ENCODE assay signal across 8 cellular contexts in the genomic region with DNA sequence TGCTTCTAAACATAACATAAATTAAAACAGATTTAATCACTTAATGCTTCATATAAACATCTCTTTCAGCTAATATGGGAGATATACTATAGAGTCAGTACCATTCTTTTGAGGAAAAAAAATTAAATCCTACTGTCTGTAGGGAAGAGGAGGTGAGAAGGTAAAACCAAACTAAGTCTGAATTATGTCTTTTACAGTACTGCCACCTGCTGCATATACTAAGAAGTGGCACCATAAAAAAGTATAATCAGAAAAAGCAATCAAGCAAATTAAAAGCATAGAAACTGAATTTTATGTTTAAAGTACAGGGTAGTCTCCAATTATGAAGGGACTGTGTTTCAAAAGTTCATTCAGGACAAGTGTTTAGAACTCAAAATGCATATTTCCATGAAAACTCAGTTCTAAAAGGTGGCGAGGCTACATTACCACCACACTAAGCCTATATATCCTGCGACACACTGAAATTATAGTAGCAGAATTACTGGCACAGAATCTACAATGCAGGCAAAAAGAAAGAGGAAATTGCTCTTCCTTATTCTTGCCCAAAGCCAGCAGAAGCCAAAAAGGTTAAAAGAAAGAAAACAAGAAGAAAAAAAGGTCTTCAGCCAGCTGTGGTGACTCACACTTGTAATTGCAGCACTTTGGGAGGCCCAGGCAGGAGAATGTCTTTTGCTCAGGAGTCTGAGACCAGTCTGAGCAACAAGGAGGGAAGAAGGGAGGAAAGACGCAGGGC. TPM values are rescaled to one million over a fixed set of nuclear protein-coding genes. Genes with fewer than 3 reads are reported as not detected.
DNase-seq lines count a peak whose midpoint lies in the region; ATAC-seq and TF ChIP-seq lines count a peak whose summit lies in the region.

No MANE protein-coding gene starts in this region.

- no peaks in the 10 kb centered on the region for H3K9me2 ChIP-seq in hepatocyte (replicated peaks; ENCODE audit: insufficient read depth)

- H3K36me3 ChIP-seq in hepatocyte (replicated peaks; ENCODE audit: insufficient read depth, low read depth) = no peaks in the 10 kb centered on the region
- H3K36me3 ChIP-seq in thyroid gland = peaks cover 0 to 10% of the 10 kb centered on the region in 2 donors

- H3K36me3 Mint-ChIP-seq in activated CD4-positive, alpha-beta T cell treated with anti-CD3 and anti-CD28 coated beads for 36 hours (ENCODE audit: low read depth) = peaks cover 40% of the 10 kb centered on the region
- H3K36me3 Mint-ChIP-seq in activated CD4-positive, alpha-beta T cell treated with anti-CD3 and anti-CD28 coated beads, Interleukin-2, amount 10 ng/mL, durations not matched to agents 24 days and 14 days (ENCODE audit: low read depth) = peaks cover 45% of the 10 kb centered on the region
- peaks cover 47% of the 10 kb centered on the region for H3K36me3 Mint-ChIP-seq in activated T-helper 2 cell treated with anti-CD3 and anti-CD28 coated beads, Interferon-gamma antibody, Interleukin-2, Interleukin-4, amounts not matched to agents 10 μg/mL and 5 μg/mL and 100 μg/mL, durations not matched to agents 14 hours and 24 hours and 36 hours (ENCODE audit: low read depth)

- H3K27ac Mint-ChIP-seq in activated CD4-positive, alpha-beta T cell treated with anti-CD3 and anti-CD28 coated beads for 36 hours = no peak overlapping the region
- H3K27ac Mint-ChIP-seq in activated CD4-positive, alpha-beta T cell treated with anti-CD3 and anti-CD28 coated beads, Interleukin-2, amount 10 ng/mL, durations not matched to agents 24 days and 14 days = no peak overlapping the region
- H3K27ac Mint-ChIP-seq in activated T-helper 2 cell treated with anti-CD3 and anti-CD28 coated beads, Interferon-gamma antibody, Interleukin-2, Interleukin-4, amounts not matched to agents 10 μg/mL and 5 μg/mL and 100 μg/mL, durations not matched to agents 14 hours and 24 hours and 36 hours = peak overlapping the region; percentile 33

- no peaks in the 10 kb centered on the region for H3K27me3 Mint-ChIP-seq in activated CD4-positive, alpha-beta T cell treated with anti-CD3 and anti-CD28 coated beads for 36 hours
- no peaks in the 10 kb centered on the region for H3K27me3 Mint-ChIP-seq in activated CD4-positive, alpha-beta T cell treated with anti-CD3 and anti-CD28 coated beads, Interleukin-2, amount 10 ng/mL, durations not matched to agents 24 days and 14 days
- H3K27me3 Mint-ChIP-seq in activated T-helper 2 cell treated with anti-CD3 and anti-CD28 coated beads, Interferon-gamma antibody, Interleukin-2, Interleukin-4, amounts not matched to agents 10 μg/mL and 5 μg/mL and 100 μg/mL, durations not matched to agents 14 hours and 24 hours and 36 hours (ENCODE audit: low read depth) = no peaks in the 10 kb centered on the region

- intact Hi-C loops in activated CD4-positive, alpha-beta T cell treated with anti-CD3 and anti-CD28 coated beads for 36 hours (cut with DNase I, micrococcal nuclease) = loop anchor here (1.0 to 5.0 kb wide), 7 partner anchors 35 to 325 kb away; a partner anchor contains a TSS
- intact Hi-C loops in activated CD4-positive, alpha-beta T cell treated with anti-CD3 and anti-CD28 coated beads, Interleukin-2, amount 10 ng/mL, durations not matched to agents 24 days and 14 days (cut with micrococcal nuclease) = loop anchor here (1.0 kb wide), 3 partner anchors 83 to 305 kb away; a partner anchor contains a TSS
- intact Hi-C loops in activated T-helper 2 cell treated with anti-CD3 and anti-CD28 coated beads, Interferon-gamma antibody, Interleukin-2, Interleukin-4, amounts not matched to agents 10 μg/mL and 5 μg/mL and 100 μg/mL, durations not matched to agents 14 hours and 24 hours and 36 hours (cut with micrococcal nuclease) = loop anchor here (1.0 to 2.0 kb wide), 4 partner anchors 83 to 306 kb away; a partner anchor contains a TSS
- intact Hi-C loops in thyroid gland (cut with DNase I) = loop anchor here (10.0 kb wide), 1 partner anchor 118 kb away; no protein-coding TSS in a partner anchor

- H3K27ac ChIP-seq in hepatocyte (peak overlapping the region; percentile 36), thyroid gland (no peak overlapping the region)

- H3K4me1 ChIP-seq in hepatocyte (ENCODE audit: insufficient read depth) (no peaks in the 10 kb centered on the region), thyroid gland (no peaks in the 10 kb centered on the region)

- 93% methylated on average over 3 of the region's 3 CpGs for WGBS in hepatocyte (ENCODE audit: low lambda C conversion rate, missing lambda C conversion rate)
- 87 to 92% methylated on average over 3 of the region's 3 CpGs for whole genome bisulfite sequencing in thyroid gland, 2 donors

- no peak for DNase-seq in activated CD4-positive, alpha-beta T cell treated with anti-CD3 and anti-CD28 coated beads for 36 hours
- no peak for DNase-seq in activated CD4-positive, alpha-beta T cell treated with anti-CD3 and anti-CD28 coated beads, Interleukin-2, amount 10 ng/mL, durations not matched to agents 24 days and 14 days
- DNase-seq in NAMALWA (ENCODE audit: low spot score) (peak; percentile 41), hepatocyte (ENCODE audit: low spot score) (peak; percentile 20), thyroid gland (no peak)
- no peak for DNase-seq in activated T-helper 2 cell treated with anti-CD3 and anti-CD28 coated beads, Interferon-gamma antibody, Interleukin-2, Interleukin-4, amounts not matched to agents 10 μg/mL and 5 μg/mL and 100 μg/mL, durations not matched to agents 14 hours and 24 hours and 36 hours (ENCODE audit: low spot score)

- no peak overlapping the region for H3K4me3 ChIP-seq in hepatocyte
- no peak overlapping the region for H3K4me3 ChIP-seq in thyroid gland (replicated peaks in 1 of 3)

- no peak overlapping the region for H3K4me2 ChIP-seq in hepatocyte

- POLR2A ChIA-PET in activated CD4-positive, alpha-beta T cell treated with anti-CD3 and anti-CD28 coated beads for 36 hours (lab: Charles Lee) = interaction anchor here (0.6 kb wide), 1 partner anchor 225 kb away, joined by 3 read pairs; no protein-coding TSS in a partner anchor

- no peaks in the 10 kb centered on the region for H3K9me3 Mint-ChIP-seq in activated CD4-positive, alpha-beta T cell treated with anti-CD3 and anti-CD28 coated beads for 36 hours (ENCODE audit: low read depth)
- no peaks in the 10 kb centered on the region for H3K9me3 Mint-ChIP-seq in activated CD4-positive, alpha-beta T cell treated with anti-CD3 and anti-CD28 coated beads, Interleukin-2, amount 10 ng/mL, durations not matched to agents 24 days and 14 days
- no peaks in the 10 kb centered on the region for H3K9me3 Mint-ChIP-seq in activated T-helper 2 cell treated with anti-CD3 and anti-CD28 coated beads, Interferon-gamma antibody, Interleukin-2, Interleukin-4, amounts not matched to agents 10 μg/mL and 5 μg/mL and 100 μg/mL, durations not matched to agents 14 hours and 24 hours and 36 hours

- no peak overlapping the region for H3K4me3 Mint-ChIP-seq in activated CD4-positive, alpha-beta T cell treated with anti-CD3 and anti-CD28 coated beads for 36 hours
- no peak overlapping the region for H3K4me3 Mint-ChIP-seq in activated CD4-positive, alpha-beta T cell treated with anti-CD3 and anti-CD28 coated beads, Interleukin-2, amount 10 ng/mL, durations not matched to agents 24 days and 14 days
- H3K4me3 Mint-ChIP-seq in activated T-helper 2 cell treated with anti-CD3 and anti-CD28 coated beads, Interferon-gamma antibody, Interleukin-2, Interleukin-4, amounts not matched to agents 10 μg/mL and 5 μg/mL and 100 μg/mL, durations not matched to agents 14 hours and 24 hours and 36 hours (ENCODE audit: low read depth) = no peak overlapping the region

- TF ChIP-seq POLR2A in thyroid gland (IDR thresholded peaks at IDR 0.05) = no peak

- CTCF ChIA-PET in activated CD4-positive, alpha-beta T cell treated with anti-CD3 and anti-CD28 coated beads for 36 hours (lab: Charles Lee) = interaction anchor here (0.5 to 12.6 kb wide), 28 partner anchors 9 to 326 kb away, joined by 3 to 88 read pairs (median 6); a partner anchor contains a TSS

- H2AFZ ChIP-seq in hepatocyte = no peak overlapping the region

- H3K9me3 ChIP-seq in hepatocyte (ENCODE audit: low read depth) (no peaks in the 10 kb centered on the region), thyroid gland (no peaks in the 10 kb centered on the region)

- H3K79me2 ChIP-seq in hepatocyte = peaks cover 2% of the 10 kb centered on the region

- ATAC-seq in activated CD4-positive, alpha-beta T cell treated with anti-CD3 and anti-CD28 coated beads for 36 hours = peak; percentile 73
- no peak for ATAC-seq in GM21737 (IDR thresholded peaks at IDR 0.05; ENCODE audit: unreplicated experiment)
- ATAC-seq in HG02840 (IDR thresholded peaks at IDR 0.05; ENCODE audit: low FRiP score, unreplicated experiment) = no peak

- H3K4me1 Mint-ChIP-seq in activated CD4-positive, alpha-beta T cell treated with anti-CD3 and anti-CD28 coated beads for 36 hours = peaks cover 27% of the 10 kb centered on the region
- H3K4me1 Mint-ChIP-seq in activated CD4-positive, alpha-beta T cell treated with anti-CD3 and anti-CD28 coated beads, Interleukin-2, amount 10 ng/mL, durations not matched to agents 24 days and 14 days = peaks cover 8% of the 10 kb centered on the region
- peaks cover 18% of the 10 kb centered on the region for H3K4me1 Mint-ChIP-seq in activated T-helper 2 cell treated with anti-CD3 and anti-CD28 coated beads, Interferon-gamma antibody, Interleukin-2, Interleukin-4, amounts not matched to agents 10 μg/mL and 5 μg/mL and 100 μg/mL, durations not matched to agents 14 hours and 24 hours and 36 hours (ENCODE audit: low read depth)

- H3K27me3 ChIP-seq in hepatocyte (no peaks in the 10 kb centered on the region), thyroid gland (no peaks in the 10 kb centered on the region)

- H4K20me1 ChIP-seq in hepatocyte (ENCODE audit: insufficient read depth, poor library complexity, severe bottlenecking) = no peaks in the 10 kb centered on the region

- TF ChIP-seq CTCF in hepatocyte (IDR thresholded peaks at IDR 0.05; ENCODE audit: poor library complexity) = peak; percentile 65
- TF ChIP-seq CTCF in thyroid gland (IDR thresholded peaks at IDR 0.05) = peak in 5 of 6 experiments; percentile 16 to 60 (median 42)

RNA-seq across cellular contexts. Expression of a gene that starts 9.0 kb away (rescaled TPM):
- 10 to 100 TPM; 39.2 to 40.9 TPM for total RNA-seq in activated CD4-positive, alpha-beta T cell treated with anti-CD3 and anti-CD28 coated beads for 36 hours
- 37.3 and 40.0 TPM in 2 replicates for total RNA-seq in activated CD4-positive, alpha-beta T cell treated with anti-CD3 and anti-CD28 coated beads, Interleukin-2, amount 10 ng/mL, durations not matched to agents 24 days and 14 days
- 45.4 and 52.6 TPM in 2 replicates for total RNA-seq in activated T-helper 2 cell treated with anti-CD3 and anti-CD28 coated beads, Interferon-gamma antibody, Interleukin-2, Interleukin-4, amounts not matched to agents 10 μg/mL and 5 μg/mL and 100 μg/mL, durations not matched to agents 14 hours and 24 hours and 36 hours
- 34.2 and 39.5 TPM in 2 replicates for total RNA-seq in hepatocyte
- 25.1 and 27.2 TPM in 2 replicates for polyA plus RNA-seq in hepatocyte
- total RNA-seq in thyroid gland = 10 to 100 TPM; 47.5 to 62.8 (median 62.2) TPM

RNA-seq across cellular contexts. Expression of a gene that starts 9.1 kb away (rescaled TPM):
- 10 to 100 TPM; 13.8 to 15.2 TPM for total RNA-seq in activated CD4-positive, alpha-beta T cell treated with anti-CD3 and anti-CD28 coated beads for 36 hours
- 15.1 and 16.2 TPM in 2 replicates for total RNA-seq in activated CD4-positive, alpha-beta T cell treated with anti-CD3 and anti-CD28 coated beads, Interleukin-2, amount 10 ng/mL, durations not matched to agents 24 days and 14 days
- total RNA-seq in activated T-helper 2 cell treated with anti-CD3 and anti-CD28 coated beads, Interferon-gamma antibody, Interleukin-2, Interleukin-4, amounts not matched to agents 10 μg/mL and 5 μg/mL and 100 μg/mL, durations not matched to agents 14 hours and 24 hours and 36 hours = 16.7 and 18.7 TPM in 2 replicates
- total RNA-seq in hepatocyte (8.9 and 14.3 TPM in 2 replicates), thyroid gland (10 to 100 TPM; 12.1 to 20.2 (median 18.6) TPM)
- 6.0 and 8.8 TPM in 2 replicates for polyA plus RNA-seq in hepatocyte

Comparison
In these comparisons a context has a peak if more than half of its experiments do, and no peak if none do; other contexts are left out.
1. DNase-seq: peak in NAMALWA (single experiment) and hepatocyte (single experiment); none in activated CD4-positive, alpha-beta T cell treated with anti-CD3 and anti-CD28 coated beads for 36 hours (single experiment), activated CD4-positive, alpha-beta T cell treated with anti-CD3 and anti-CD28 coated beads, Interleukin-2, amount 10 ng/mL, durations not matched to agents 24 days and 14 days (single experiment), activated T-helper 2 cell treated with anti-CD3 and anti-CD28 coated beads, Interferon-gamma antibody, Interleukin-2, Interleukin-4, amounts not matched to agents 10 μg/mL and 5 μg/mL and 100 μg/mL, durations not matched to agents 14 hours and 24 hours and 36 hours (single experiment) and thyroid gland (0 of 2).